8 cellular contexts compared by ENCODE assay signal in the genomic region with DNA sequence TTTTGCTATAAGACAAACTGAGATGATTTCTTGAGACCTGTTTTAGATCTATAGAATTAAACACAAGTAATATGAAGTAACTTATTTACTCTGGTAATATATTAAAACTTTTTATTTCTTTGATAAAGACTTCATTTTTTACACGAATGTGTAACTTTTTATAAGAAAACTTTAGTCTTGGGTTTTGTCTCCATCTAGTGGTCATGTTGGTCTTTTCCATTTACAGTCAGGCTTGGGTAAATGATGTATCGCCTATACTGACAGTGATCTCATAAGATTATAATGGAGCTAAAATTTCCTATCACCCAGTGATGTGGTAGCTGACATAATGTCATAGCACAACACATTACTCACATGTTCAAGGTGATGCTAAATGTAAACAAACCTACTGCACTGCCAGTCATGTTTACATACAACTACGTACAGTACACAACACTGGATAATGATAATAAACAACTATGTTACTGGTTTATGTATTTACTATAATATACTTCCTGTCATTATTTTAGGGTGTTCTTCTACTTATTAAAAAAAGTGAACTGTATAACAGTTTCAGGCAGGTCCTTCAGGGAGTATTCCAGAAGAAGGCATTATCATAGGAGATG. TPM values are rescaled to one million over a fixed set of nuclear protein-coding genes. Genes with fewer than 3 reads are reported as not detected.
A peak's percentile ranks its signal among the peaks of the same experiment; 100 is the strongest.
DNase-seq lines count a peak whose midpoint lies in the region; ATAC-seq and TF ChIP-seq lines count a peak whose summit lies in the region.

No MANE protein-coding gene starts in this region.

- H3K79me2 ChIP-seq in KMS-11 (ENCODE audit: insufficient read depth, low read depth) (no peaks in the 10 kb centered on the region), osteoblast (ENCODE audit: insufficient read depth, low read length) (no peaks in the 10 kb centered on the region)

- H3K36me3 ChIP-seq in KMS-11 (ENCODE audit: insufficient read depth) = no peaks in the 10 kb centered on the region
- H3K36me3 ChIP-seq in esophagus muscularis mucosa = peaks cover 0 to 29% (median 11%) of the 10 kb centered on the region in 4 donors
- H3K36me3 ChIP-seq in osteoblast (ENCODE audit: insufficient read depth, low read length) = no peaks in the 10 kb centered on the region

- H3K4me2 ChIP-seq in KMS-11 (no peak overlapping the region), osteoblast (ENCODE audit: insufficient read depth, low read length) (no peak overlapping the region)

- H3K27ac ChIP-seq in AG04450 (ENCODE audit: low read depth, low read length) (no peak overlapping the region), KMS-11 (no peak overlapping the region), esophagus muscularis mucosa (replicated peaks in 1 of 4) (no peak overlapping the region), osteoblast (ENCODE audit: low read depth, low read length) (no peak overlapping the region)

- no peak for TF ChIP-seq EP300 in esophagus muscularis mucosa (IDR thresholded peaks at IDR 0.05)

- TF ChIP-seq CTCF in AG04450 (IDR thresholded peaks at IDR 0.05; ENCODE audit: low read depth, low read length) = peak; percentile 71
- peak; percentile 45 for TF ChIP-seq CTCF in GM12865 (IDR thresholded peaks at IDR 0.05; ENCODE audit: insufficient read depth, low read depth, low read length, missing control alignments)
- TF ChIP-seq CTCF in KMS-11 (conservative IDR thresholded peaks at IDR 0.05; ENCODE audit: low read depth, low read length) = peak; percentile 58
- TF ChIP-seq CTCF in esophagus muscularis mucosa (IDR thresholded peaks at IDR 0.05) = peak; percentile 54 to 77 (median 60)
- peak; percentile 76 for TF ChIP-seq CTCF in osteoblast (IDR thresholded peaks at IDR 0.05; ENCODE audit: extremely low read depth, low read depth, low read length)

- H2AFZ ChIP-seq in KMS-11 (ENCODE audit: low read depth) (no peak overlapping the region), osteoblast (ENCODE audit: low read length) (no peak overlapping the region)

- CTCF ChIA-PET in AG04450 (lab: Charles Lee) = interaction anchor here (0.5 to 3.4 kb wide), 35 partner anchors 8 to 1289 kb away, joined by 3 to 60 read pairs (median 4); a partner anchor contains a TSS

- intact Hi-C loops in esophagus muscularis mucosa (cut with DNase I) = loop anchor here (5.0 kb wide), 1 partner anchor 607 kb away; no protein-coding TSS in a partner anchor

- H3K9me3 ChIP-seq in AG04450 (ENCODE audit: control insufficient read depth, insufficient read depth, low read length) (no peaks in the 10 kb centered on the region), esophagus muscularis mucosa (no peaks in the 10 kb centered on the region), osteoblast (ENCODE audit: low read depth, low read length) (no peaks in the 10 kb centered on the region)

- 16% methylated on average over 3 of the region's 3 CpGs for WGBS in esophagus muscularis mucosa

- ATAC-seq in GM19351 (IDR thresholded peaks at IDR 0.05; ENCODE audit: unreplicated experiment) = no peak

- H3K4me1 ChIP-seq in KMS-11 (ENCODE audit: low read depth, poor library complexity, severe bottlenecking) (no peaks in the 10 kb centered on the region), esophagus muscularis mucosa (no peaks in the 10 kb centered on the region), osteoblast (ENCODE audit: insufficient read depth, low read length) (no peaks in the 10 kb centered on the region)

- no peak for TF ChIP-seq POLR2A in esophagus muscularis mucosa (IDR thresholded peaks at IDR 0.05; ENCODE audit: low read depth)

- H3K27me3 ChIP-seq in AG04450 (ENCODE audit: control insufficient read depth, insufficient read depth, low read length) (no peaks in the 10 kb centered on the region), KMS-11 (ENCODE audit: insufficient read depth, low read depth) (no peaks in the 10 kb centered on the region), esophagus muscularis mucosa (no peaks in the 10 kb centered on the region), osteoblast (ENCODE audit: insufficient read depth, low read length) (no peaks in the 10 kb centered on the region)

- H4K20me1 ChIP-seq in KMS-11 (ENCODE audit: insufficient read depth) (no peaks in the 10 kb centered on the region), osteoblast (ENCODE audit: insufficient read depth, low read length) (no peaks in the 10 kb centered on the region)

- no peak overlapping the region for H3K4me3 ChIP-seq in AG04450 (ENCODE audit: low read depth, low read length)
- H3K4me3 ChIP-seq in GM12865 (ENCODE audit: low read depth, low read length) = no peak overlapping the region
- H3K4me3 ChIP-seq in KMS-11 (IDR thresholded peaks at IDR 0.05; ENCODE audit: insufficient read depth, low read depth, low read length) = no peak overlapping the region
- H3K4me3 ChIP-seq in esophagus muscularis mucosa = no peak overlapping the region
- H3K4me3 ChIP-seq in osteoblast (ENCODE audit: insufficient read depth, low read length) = no peak overlapping the region

- DNase-seq in AG04450 (ENCODE audit: low read depth, low spot score) (peak; percentile 34), GM12865 (ENCODE audit: low read depth) (peak; percentile 60), SK-N-DZ (ENCODE audit: low spot score) (peak; percentile 60), esophagus muscularis mucosa (ENCODE audit: extremely low spot score) (no peak), osteoblast (ENCODE audit: insufficient read length, low spot score, missing footprints) (peak; percentile 86), ureter (ENCODE audit: low spot score) (no peak)

- no peak overlapping the region for H3K9ac ChIP-seq in KMS-11

- POLR2A ChIA-PET in AG04450 (lab: Yijun Ruan, JAX) = no interaction called here

RNA-seq across cellular contexts. Expression of a gene that starts 7.5 kb away (rescaled TPM):
- not detected in 2 replicates for polyA plus RNA-seq in AG04450 (2011; rRNA removed)
- not detected in 2 replicates for polyA minus RNA-seq in AG04450 (2011; rRNA and poly(A)+ RNA removed)
- not detected in 2 replicates for polyA plus RNA-seq in SK-N-DZ (2014; cell fraction: cytosol; rRNA removed)
- not detected in 2 replicates for polyA plus RNA-seq in SK-N-DZ (2014; cell fraction: nucleus; rRNA removed)
- total RNA-seq in esophagus muscularis mucosa (not detected), osteoblast (not detected in 2 replicates), ureter (not detected)

RNA-seq across cellular contexts. Expression of a gene that starts 11.0 kb away (rescaled TPM):
- 12.4 and 16.0 TPM in 2 replicates for polyA plus RNA-seq in AG04450 (2011; rRNA removed)
- 5.9 and 8.3 TPM in 2 replicates for polyA minus RNA-seq in AG04450 (2011; rRNA and poly(A)+ RNA removed)
- 56.0 and 70.6 TPM in 2 replicates for polyA plus RNA-seq in SK-N-DZ (2014; cell fraction: cytosol; rRNA removed)
- 82.7 and 88.3 TPM in 2 replicates for polyA plus RNA-seq in SK-N-DZ (2014; cell fraction: nucleus; rRNA removed)
- 10 to 100 TPM; 16.2 to 20.8 (median 18.0) TPM for total RNA-seq in esophagus muscularis mucosa
- 13.0 and 14.1 TPM in 2 replicates for total RNA-seq in osteoblast
- 13.9 TPM for total RNA-seq in ureter

RNA-seq across cellular contexts. Expression of a gene that starts 11.1 kb away (rescaled TPM):
- 8.1 and 10.3 TPM in 2 replicates for polyA plus RNA-seq in AG04450 (2011; rRNA removed)
- polyA minus RNA-seq in AG04450 (2011; rRNA and poly(A)+ RNA removed) = 5.7 and 7.5 TPM in 2 replicates
- polyA plus RNA-seq in SK-N-DZ (2014; cell fraction: cytosol; rRNA removed) = 40.7 and 49.3 TPM in 2 replicates
- polyA plus RNA-seq in SK-N-DZ (2014; cell fraction: nucleus; rRNA removed) = 32.1 and 34.0 TPM in 2 replicates
- 10 to 100 TPM in 3 of 4 donors, 1 to 10 TPM in 1; 9.9 to 12.9 (median 11.2) TPM for total RNA-seq in esophagus muscularis mucosa
- 10.1 and 15.0 TPM in 2 replicates for total RNA-seq in osteoblast
- 26.1 TPM for total RNA-seq in ureter

RNA-seq across cellular contexts. Expression of a gene that starts 38.9 kb away (rescaled TPM):
- polyA plus RNA-seq in AG04450 (2011; rRNA removed) = 2.2 and 2.6 TPM in 2 replicates
- 2.3 and 3.5 TPM in 2 replicates for polyA minus RNA-seq in AG04450 (2011; rRNA and poly(A)+ RNA removed)
- polyA plus RNA-seq in SK-N-DZ (2014; cell fraction: cytosol; rRNA removed) = 1.3 TPM in 2 replicates
- polyA plus RNA-seq in SK-N-DZ (2014; cell fraction: nucleus; rRNA removed) = 0.76 and 1.5 TPM in 2 replicates
- total RNA-seq in esophagus muscularis mucosa (1 to 10 TPM; 5.5 to 8.8 (median 7.2) TPM), osteoblast (5.6 and 7.2 TPM in 2 replicates), ureter (6.6 TPM)

Comparison
In these comparisons a context has a peak if more than half of its experiments do, and no peak if none do; other contexts are left out.
1. DNase-seq: peak in AG04450 (single experiment), GM12865 (single experiment), SK-N-DZ (single experiment) and osteoblast (single experiment); none in esophagus muscularis mucosa (single experiment) and ureter (single experiment).
2. Peak in every context shown above with its lines, with median percentiles within 50 percentile points of each other: CTCF ChIP-seq.